Comparison of ENCODE assay signal across 11 cellular contexts in the genomic region with DNA sequence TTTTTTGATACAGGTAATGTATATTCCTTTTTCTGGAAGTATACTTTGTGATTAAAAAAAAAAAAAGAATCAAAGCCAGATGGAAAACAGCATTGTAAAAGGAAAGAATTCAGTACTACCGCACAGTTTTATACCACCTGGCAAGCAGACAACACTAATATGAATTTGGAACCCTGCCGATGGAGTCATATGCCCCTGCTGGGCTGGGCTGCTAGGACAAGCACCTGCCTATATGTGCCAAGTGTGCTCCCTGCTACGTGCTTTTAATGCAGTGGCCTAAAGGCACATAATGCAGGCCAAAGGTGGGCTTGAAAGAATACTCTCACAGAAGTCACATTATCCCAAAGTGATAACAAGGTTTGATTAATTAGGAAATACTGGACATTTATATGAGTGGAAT. TPM values are rescaled to one million over a fixed set of nuclear protein-coding genes. Genes with fewer than 3 reads are reported as not detected.
A peak's percentile ranks its signal among the peaks of the same experiment; 100 is the strongest.
DNase-seq lines count a peak whose midpoint lies in the region; ATAC-seq, FAIRE-seq and TF ChIP-seq lines count a peak whose summit lies in the region.
"Had no signal": no experiment of that assay in that cellular context is flagged by ENCODE, and none has a peak within 500 bp of the region (broad histone marks: within the 10 kb centered on the region; RNA-seq: fewer than 3 reads in every experiment).

No MANE protein-coding gene starts in this region.

- no peaks in the 10 kb centered on the region for H3K9me1 ChIP-seq in K562 (ENCODE audit: control insufficient read depth, insufficient read depth, low read length)

- H3K27me3 ChIP-seq in K562 (ENCODE audit: control insufficient read depth in 2 of 2, insufficient read depth in 2 of 2, low read length in 2 of 2) (no peaks in the 10 kb centered on the region), adrenal gland (no peaks in the 10 kb centered on the region)

- H3K4me1 ChIP-seq in K562 (replicated peaks in 1 of 2; ENCODE audit: control insufficient read depth in 2 of 2, insufficient read depth in 2 of 2, low read length in 2 of 2): peaks cover 2 to 4% of the 10 kb centered on the region in 2 experiments; a peak in 4 of 5 replicates
- H3K4me1 ChIP-seq in adrenal gland (replicated peaks in 1 of 2): no peaks in the 10 kb centered on the region

- no TSS peak for BruUV-seq in K562 (replicated peaks; lab: Mats Ljungman, UMichigan)

- ATAC-seq in K562 (peak; percentile 66), HG03460 (IDR thresholded peaks at IDR 0.05; ENCODE audit: unreplicated experiment) (no peak)

- peak overlapping the region; percentile 95 for H2AFZ ChIP-seq in K562 (ENCODE audit: low read depth, low read length)

- WGBS in K562 (ENCODE audit: insufficient coverage, low coverage, missing lambda C conversion rate): 60% methylated on average over 3 of the region's 3 CpGs
- 81 to 86% (median 82%) methylated on average over 3 of the region's 3 CpGs for WGBS in adrenal gland, 4 donors

- TF ChIP-seq POLR2A in K562 (conservative IDR thresholded peaks at IDR 0.05) (no peak), adrenal gland (IDR thresholded peaks at IDR 0.05) (no peak)

- H3K9ac ChIP-seq in K562 (ENCODE audit: insufficient read depth in 1 of 2, low read depth in 2 of 2, low read length in 2 of 2): no peak overlapping the region

- no peak for TF ChIP-seq EP300 in K562 (IDR thresholded peaks at IDR 0.05; ENCODE audit: low read length)

- CTCF ChIA-PET in K562 (lab: Yijun Ruan, JAX; ENCODE audit: low intra/inter-chr PET ratio): interaction anchor here (0.6 to 0.7 kb wide), 2 partner anchors 65 to 71 kb away, joined by 4 to 7 read pairs; no protein-coding TSS in a partner anchor

- H3K4me2 ChIP-seq in K562 (ENCODE audit: insufficient read depth, low read length): no peak overlapping the region

- POLR2A ChIA-PET in K562 (lab: Yijun Ruan, JAX): no interaction called here

- no peaks in the 10 kb centered on the region for H3K27me3 Mint-ChIP-seq in progenitor cell of endocrine pancreas

- intact Hi-C loops in K562 (cut with micrococcal nuclease): no loop called here
- intact Hi-C loops in adrenal gland (cut with DNase I): no loop called here

- H4K20me1 ChIP-seq in K562 (replicated peaks; ENCODE audit: control insufficient read depth, insufficient read depth, low read length): no peaks in the 10 kb centered on the region

- in situ Hi-C loops in K562 (cut with MboI): no loop called here

- H3K9me3 ChIP-seq in K562 (replicated peaks; ENCODE audit: control insufficient read depth, insufficient read depth, low read depth, low read length) (no peaks in the 10 kb centered on the region), adrenal gland (replicated peaks in 1 of 3) (no peaks in the 10 kb centered on the region)

- no peak for TF ChIP-seq RAD21 in K562 (CRISPR knock-in tag; conservative IDR thresholded peaks at IDR 0.05 in 1 of 2, IDR thresholded peaks at IDR 0.05 in 1 of 2)

- H3K79me2 ChIP-seq in K562 (ENCODE audit: control insufficient read depth, insufficient read depth, low read length): no peaks in the 10 kb centered on the region

- H3K4me3 ChIP-seq in K562: no peak overlapping the region
- H3K4me3 ChIP-seq in adrenal gland: no peak overlapping the region

- no peaks in the 10 kb centered on the region for H3K9me3 Mint-ChIP-seq in progenitor cell of endocrine pancreas (ENCODE audit: low read depth)

- FAIRE-seq in K562 (lab: Jason Lieb, UNC): no peak
- FAIRE-seq: keratinocyte had no signal

- H3K36me3 ChIP-seq in K562 (ENCODE audit: control insufficient read depth, insufficient read depth, low read length): no peaks in the 10 kb centered on the region
- H3K36me3 ChIP-seq in adrenal gland (replicated peaks in 1 of 2): no peaks in the 10 kb centered on the region

- TF ChIP-seq CTCF in K562 (IDR thresholded peaks at IDR 0.05 in 2 of 3, conservative IDR thresholded peaks at IDR 0.05 in 1 of 3; ENCODE audit: insufficient read depth in 2 of 3, low read depth in 1 of 3, low read length in 3 of 3) (no peak), progenitor cell of endocrine pancreas (IDR thresholded peaks at IDR 0.05; ENCODE audit: unreplicated experiment) (peak; percentile 25), adrenal gland (IDR thresholded peaks at IDR 0.05) (no peak)

- no peak overlapping the region for H3K27ac ChIP-seq in K562 (ENCODE audit: extremely low read depth, low read depth, low read length)
- no peak overlapping the region for H3K27ac ChIP-seq in adrenal gland

- H3K4me1 Mint-ChIP-seq in progenitor cell of endocrine pancreas (ENCODE audit: low read depth): peaks cover 25% of the 10 kb centered on the region

- H3K4me3 Mint-ChIP-seq in progenitor cell of endocrine pancreas (ENCODE audit: low read depth): no peak overlapping the region

- peak overlapping the region; percentile 10 for H3K27ac Mint-ChIP-seq in progenitor cell of endocrine pancreas

- DNase-seq in H4 (ENCODE audit: low spot score) (peak; percentile 16), NCI-H2081 treated with DMSO at 0.1 percent for 48 hours (lab: John Stamatoyannopoulos, UW) (peak; percentile 68), K562 (ENCODE audit: extremely low read depth in 1 of 4, low spot score in 3 of 4) (peak in 1 of 4 experiments; percentile 21), progenitor cell of endocrine pancreas (ENCODE audit: low spot score, unreplicated experiment) (no peak), UCSD-AML1 (lab: John Stamatoyannopoulos, UW; ENCODE audit: unreplicated experiment) (no peak), GF-D8 (lab: John Stamatoyannopoulos, UW) (no peak), adrenal gland (no peak)
- DNase-seq: activated CD4-positive, alpha-beta T cell treated with anti-CD3 and anti-CD28 coated beads for 48 hours; stimulated activated CD4-positive, alpha-beta T cell treated with anti-CD3 and anti-CD28 coated beads, Interleukin-12 subunit alpha, Interleukin-12 subunit beta, amount 100 ng/mL, for 4 hours had no signal

- no peaks in the 10 kb centered on the region for H3K36me3 Mint-ChIP-seq in progenitor cell of endocrine pancreas (ENCODE audit: insufficient read depth)

TF ChIP-seq in K562, 482 proteins besides CTCF, POLR2A, EP300 and RAD21:
- TF ChIP-seq NR2C2 (CRISPR knock-in tag; IDR thresholded peaks at IDR 0.05) (no peak), NR2C2 (tag; IDR thresholded peaks at IDR 0.05) (no peak), NFE2L1 (tag; IDR thresholded peaks at IDR 0.05; ENCODE audit: borderline replicate concordance, low read depth) (no peak), PTRF (tag; IDR thresholded peaks at IDR 0.05) (no peak), PRMT5 (CRISPR knock-in tag; IDR thresholded peaks at IDR 0.05) (no peak), BCL6 (CRISPR knock-in tag; IDR thresholded peaks at IDR 0.05) (no peak), HNRNPLL (IDR thresholded peaks at IDR 0.05; ENCODE audit: low read depth, low read length, poor library complexity, severe bottlenecking) (no peak), MEIS2 (IDR thresholded peaks at IDR 0.05; ENCODE audit: partially characterized antibody) (no peak), ZNF274 (IDR thresholded peaks at IDR 0.05; ENCODE audit: borderline replicate concordance, low read depth, low read length) (no peak), ZNF384 (IDR thresholded peaks at IDR 0.05; ENCODE audit: low read depth, low read length) (no peak), HDAC3 (IDR thresholded peaks at IDR 0.05; ENCODE audit: borderline replicate concordance, partially characterized antibody) (no peak)
- TF ChIP-seq, protein P1, sequence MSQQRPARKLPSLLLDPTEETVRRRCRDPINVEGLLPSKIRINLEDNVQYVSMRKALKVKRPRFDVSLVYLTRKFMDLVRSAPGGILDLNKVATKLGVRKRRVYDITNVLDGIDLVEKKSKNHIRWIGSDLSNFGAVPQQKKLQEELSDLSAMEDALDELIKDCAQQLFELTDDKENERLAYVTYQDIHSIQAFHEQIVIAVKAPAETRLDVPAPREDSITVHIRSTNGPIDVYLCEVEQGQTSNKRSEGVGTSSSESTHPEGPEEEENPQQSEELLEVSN (IDR thresholded peaks at IDR 0.05; ENCODE audit: borderline replicate concordance in 1 of 2, extremely low read depth in 1 of 2, insufficient read depth in 1 of 2, insufficient read length in 1 of 2, low read depth in 1 of 2, low read length in 1 of 2, poor library complexity in 1 of 2, severe bottlenecking in 1 of 2): no peak
TF ChIP-seq in K562: peak in this region for 0.

RNA-seq across cellular contexts. Expression of a gene that starts 29.8 kb away (rescaled TPM):
- 39.5 and 47.1 TPM in 2 replicates for total RNA-seq in H4 (2014; rRNA removed; shearing (Covaris generic))
- total RNA-seq in K562 (2011; cell fraction: chromatin; rRNA removed; ENCODE audit: low replicate concordance): 109 and 323 TPM in 2 replicates
- 50.0 and 61.3 TPM in 2 replicates for total RNA-seq in K562 (2011; cell fraction: nucleolus; rRNA removed)
- 147 and 225 TPM in 2 replicates for total RNA-seq in K562 (2011; cell fraction: nucleoplasm; rRNA removed)
- total RNA-seq in K562 (2014; rRNA removed): 54.2 and 58.3 TPM in 2 replicates
- 83.0 and 94.0 TPM in 2 replicates for total RNA-seq in K562 (2014; rRNA removed; fragmentation: Illumina TruSeq; extraction: Trizol)
- total RNA-seq in K562 (2015; rRNA removed; fragmentation: Illumina TruSeq; extraction: Trizol): 76.1 and 78.2 TPM in 2 replicates
- total RNA-seq in K562 (2021): 69.8 and 79.9 TPM in 2 replicates
- polyA plus RNA-seq in K562 (2011; rRNA removed): 113 and 123 TPM in 2 replicates
- polyA plus RNA-seq in K562 (2011; cell fraction: cytosol; rRNA removed): 56.4 and 68.4 TPM in 2 replicates
- 71.5 and 89.2 TPM in 2 replicates for polyA plus RNA-seq in K562 (2011; cell fraction: nucleus; rRNA removed)
- 51.5 and 71.6 TPM in 2 replicates for polyA plus RNA-seq in K562 (2012)
- polyA plus RNA-seq in K562 (2014; fragmentation: Illumina TruSeq; extraction: Trizol): 96.7 and 116 TPM in 2 replicates
- 10 to 100 TPM; 24.8 to 25.3 TPM for polyA plus RNA-seq in K562 (2014; fragmentation: Nextera tagmentation; extraction: Ambion mirVana)
- polyA plus RNA-seq in K562 (2014; rRNA removed): 51.5 and 56.8 TPM in 2 replicates
- polyA minus RNA-seq in K562 (2011; rRNA and poly(A)+ RNA removed): 125 and 138 TPM in 2 replicates
- polyA minus RNA-seq in K562 (2011; cell fraction: cytosol; rRNA and poly(A)+ RNA removed): 39.5 and 43.6 TPM in 2 replicates
- 62.7 and 93.2 TPM in 2 replicates for polyA minus RNA-seq in K562 (2011; cell fraction: nucleus; rRNA and poly(A)+ RNA removed)
- 133 and 140 TPM in 2 replicates for total RNA-seq in progenitor cell of endocrine pancreas
- total RNA-seq in adrenal gland: 100 to 1,000 TPM in 5 of 8 donors, 10 to 100 TPM in 3; 82.6 to 131 (median 112) TPM
- 100 to 1,000 TPM in 1 of 3 donors, 10 to 100 TPM in 2; 23.6 to 143 (median 28.5) TPM for polyA plus RNA-seq in adrenal gland

Comparison
In these comparisons a context has a peak if more than half of its experiments do, and no peak if none do; other contexts are left out.
1. DNase-seq: peak in H4 (single experiment) and NCI-H2081 treated with DMSO at 0.1 percent for 48 hours (single experiment); none in progenitor cell of endocrine pancreas (single experiment), UCSD-AML1 (single experiment), GF-D8 (single experiment) and adrenal gland (0 of 7).